In genomic region chr19:48632286-48632685, GRCh38 we compare ENCODE assay signal across 9 cellular contexts. TPM values are rescaled to one million over a fixed set of nuclear protein-coding genes. Genes with fewer than 3 reads are reported as not detected.
A peak's percentile ranks its signal among the peaks of the same experiment; 100 is the strongest.
DNase-seq lines count a peak whose midpoint lies in the region; ATAC-seq, FAIRE-seq and TF ChIP-seq lines count a peak whose summit lies in the region.
"Not testable (repeated sequence)": the region's sequence is repeated elsewhere in the genome, so short reads cannot be mapped to it uniquely, and the experiment has no call there.
"Had no signal": no experiment of that assay in that cellular context is flagged by ENCODE, and none has a peak within 500 bp of the region (broad histone marks: within the 10 kb centered on the region; RNA-seq: fewer than 3 reads in every experiment).

No MANE protein-coding gene starts in this region.

- peaks cover 41% of the 10 kb centered on the region for H3K4me1 Mint-ChIP-seq in CD4-positive, alpha-beta T cell (ENCODE audit: low read depth)
- peaks cover 19% of the 10 kb centered on the region for H3K4me1 Mint-ChIP-seq in T-helper 17 cell
- peaks cover 39% of the 10 kb centered on the region for H3K4me1 Mint-ChIP-seq in activated naive CD8-positive, alpha-beta T cell (ENCODE audit: low read depth)
- peaks cover 11 to 49% (median 43%) of the 10 kb centered on the region in 4 donors for H3K4me1 Mint-ChIP-seq in naive thymus-derived CD8-positive, alpha-beta T cell

- H3K27me3 ChIP-seq in CD4-positive, alpha-beta T cell (ENCODE audit: control insufficient read depth, insufficient read depth, low read length); Karpas-422 (ENCODE audit: low read length); esophagus squamous epithelium; small intestine (ENCODE audit: control insufficient read depth in 2 of 2, insufficient read depth in 2 of 2, low read length in 2 of 2); upper lobe of left lung: not testable (repeated sequence)

- H4K20me1 ChIP-seq in Karpas-422 (ENCODE audit: insufficient read depth, low read depth, low read length): not testable (repeated sequence)

- POLR2A ChIA-PET in CD4-positive, alpha-beta T cell (lab: Charles Lee): interaction anchor here (2.8 to 5.0 kb wide), 4 partner anchors 9 to 14 kb away, joined by 33 to 45 read pairs (median 38); partner anchors contain the start of genes CA11, RPL18 and SPHK2
- POLR2A ChIA-PET in naive thymus-derived CD8-positive, alpha-beta T cell (lab: Charles Lee): interaction anchor here (0.7 to 4.3 kb wide), 6 partner anchors 9 to 1874 kb away, joined by 3 to 37 read pairs (median 11); partner anchors contain the start of gene CA11

- not testable (repeated sequence) for H3K9me3 ChIP-seq in CD4-positive, alpha-beta T cell (ENCODE audit: control insufficient read depth, low read length); Karpas-422 (ENCODE audit: low read length); T-helper 17 cell (ENCODE audit: control insufficient read depth, low read length, poor library complexity, severe bottlenecking); esophagus squamous epithelium; small intestine (ENCODE audit: control insufficient read depth, low read depth); upper lobe of left lung

- 31 to 46% methylated on average over 3 to 8 of the region's 11 CpGs for whole genome bisulfite sequencing in esophagus squamous epithelium, 2 donors
- WGBS in small intestine, 3 donors: 77 to 87% (median 79%) methylated on average over 11 of the region's 11 CpGs
- 93 to 95% methylated on average over 11 of the region's 11 CpGs for WGBS in upper lobe of left lung, 2 donors

- peaks cover 11% of the 10 kb centered on the region for H3K36me3 ChIP-seq in Karpas-422 (ENCODE audit: insufficient read depth, low read length)
- H3K36me3 ChIP-seq in esophagus squamous epithelium: peaks cover 0 to 48% (median 0%) of the 10 kb centered on the region in 3 donors
- H3K36me3 ChIP-seq in small intestine (ENCODE audit: control insufficient read depth in 2 of 2, insufficient read depth in 2 of 2, low read length in 2 of 2): not testable (repeated sequence)
- H3K36me3 ChIP-seq in upper lobe of left lung: peaks cover 0 to 13% (median 2%) of the 10 kb centered on the region in 4 donors

- not testable (repeated sequence) for TF ChIP-seq CTCF in CD4-positive, alpha-beta T cell (IDR thresholded peaks at IDR 0.05); esophagus squamous epithelium (IDR thresholded peaks at IDR 0.05); upper lobe of left lung (IDR thresholded peaks at IDR 0.05)

- not testable (repeated sequence) for H3K9me3 Mint-ChIP-seq in CD4-positive, alpha-beta T cell; activated naive CD8-positive, alpha-beta T cell (ENCODE audit: low read depth); naive thymus-derived CD8-positive, alpha-beta T cell

- not testable (repeated sequence) for TF ChIP-seq EP300 in upper lobe of left lung (IDR thresholded peaks at IDR 0.05)

- ATAC-seq in CD4-positive, alpha-beta T cell (ENCODE audit: poor library complexity); T-helper 17 cell; naive thymus-derived CD8-positive, alpha-beta T cell; upper lobe of left lung (ENCODE audit: low FRiP score in 2 of 2): not testable (repeated sequence)

- H3K4me1 ChIP-seq in Karpas-422 (ENCODE audit: low read length) (peaks cover 36% of the 10 kb centered on the region), esophagus squamous epithelium (peaks cover 40 to 93% (median 51%) of the 10 kb centered on the region in 3 donors), small intestine (ENCODE audit: control insufficient read depth in 2 of 2, insufficient read depth in 1 of 2, low read depth in 1 of 2, low read length in 1 of 2) (peaks cover 12 to 18% of the 10 kb centered on the region in 2 donors), upper lobe of left lung (peaks cover 67 to 76% (median 71%) of the 10 kb centered on the region in 4 donors)

- not testable (repeated sequence) for H3K4me3 ChIP-seq in Karpas-422 (ENCODE audit: low read length); esophagus squamous epithelium; small intestine (ENCODE audit: low read depth in 1 of 2, low read length in 2 of 2); upper lobe of left lung

- not testable (repeated sequence) for TF ChIP-seq POLR2A in esophagus squamous epithelium (IDR thresholded peaks at IDR 0.05); upper lobe of left lung (IDR thresholded peaks at IDR 0.05)

- DNase-seq in CD4-positive, alpha-beta T cell; Karpas-422; T-helper 17 cell; esophagus squamous epithelium (lab: John Stamatoyannopoulos, UW); naive thymus-derived CD8-positive, alpha-beta T cell; small intestine; upper lobe of left lung: not testable (repeated sequence)

- not testable (repeated sequence) for H3K9me2 ChIP-seq in Karpas-422 (replicated peaks; ENCODE audit: insufficient read depth, low read length)

- not testable (repeated sequence) for H3K4me2 ChIP-seq in Karpas-422 (ENCODE audit: low read depth, low read length, poor library complexity, severe bottlenecking)

- H3K36me3 Mint-ChIP-seq in CD4-positive, alpha-beta T cell (ENCODE audit: low read depth): peaks cover 71% of the 10 kb centered on the region
- H3K36me3 Mint-ChIP-seq in T-helper 17 cell (ENCODE audit: low read depth); activated naive CD8-positive, alpha-beta T cell: not testable (repeated sequence)
- peaks cover 0 to 47% (median 8%) of the 10 kb centered on the region in 3 donors for H3K36me3 Mint-ChIP-seq in naive thymus-derived CD8-positive, alpha-beta T cell

- H3K4me3 Mint-ChIP-seq in CD4-positive, alpha-beta T cell; T-helper 17 cell: not testable (repeated sequence)
- H3K4me3 Mint-ChIP-seq in activated naive CD8-positive, alpha-beta T cell: peak overlapping the region; percentile 35
- peak overlapping the region; percentile 4 to 52 (median 27) for H3K4me3 Mint-ChIP-seq in naive thymus-derived CD8-positive, alpha-beta T cell

- not testable (repeated sequence) for H3K9ac ChIP-seq in Karpas-422 (ENCODE audit: low read length)

- not testable (repeated sequence) for H2AFZ ChIP-seq in Karpas-422 (ENCODE audit: low read length)

- CTCF ChIA-PET in CD4-positive, alpha-beta T cell (lab: Charles Lee): not testable (repeated sequence)

- not testable (repeated sequence) for H3K27ac ChIP-seq in CD4-positive, alpha-beta T cell (ENCODE audit: low read depth, low read length)
- H3K27ac ChIP-seq in Karpas-422 (ENCODE audit: low read length) (0 out of 2 replicates have a peak overlapping the region, but pooled peaks have one; percentile 9), esophagus squamous epithelium (peak overlapping the region; percentile 95 to 98 (median 96)), small intestine (ENCODE audit: low read depth in 1 of 2, low read length in 1 of 2) (peak overlapping the region; percentile 79 to 83), upper lobe of left lung (peak overlapping the region; percentile 77 to 97 (median 93))

- intact Hi-C loops in CD4-positive, alpha-beta T cell (cut with DNase I, micrococcal nuclease): loop anchor here in 1 of 2 experiments (10.0 kb wide), 1 partner anchor 1243 kb away; the partner anchor contains the start of genes AKT1S1 and TBC1D17
- intact Hi-C loops in esophagus squamous epithelium (cut with DNase I): not testable (repeated sequence)

- not testable (repeated sequence) for FAIRE-seq in small intestine (lab: Jason Lieb, UNC)

- peak overlapping the region; percentile 95 for H3K27ac Mint-ChIP-seq in CD4-positive, alpha-beta T cell
- peak overlapping the region; percentile 80 for H3K27ac Mint-ChIP-seq in T-helper 17 cell
- H3K27ac Mint-ChIP-seq in activated naive CD8-positive, alpha-beta T cell: peak overlapping the region; percentile 78
- peak overlapping the region in 9 of 10 donors; percentile 20 to 96 (median 85) for H3K27ac Mint-ChIP-seq in naive thymus-derived CD8-positive, alpha-beta T cell

- not testable (repeated sequence) for H3K27me3 Mint-ChIP-seq in CD4-positive, alpha-beta T cell; T-helper 17 cell; activated naive CD8-positive, alpha-beta T cell; naive thymus-derived CD8-positive, alpha-beta T cell

- not testable (repeated sequence) for H3K79me2 ChIP-seq in Karpas-422 (ENCODE audit: low read length)

RNA-seq across cellular contexts. Expression of gene DBP, which starts 4.9 kb away (rescaled TPM):
- 10 to 100 TPM; 48.3 to 55.6 TPM for total RNA-seq in CD4-positive, alpha-beta T cell
- total RNA-seq in Karpas-422 (2014; rRNA removed; shearing (Covaris generic); ENCODE audit: low replicate concordance): 8.5 and 16.4 TPM in 2 replicates
- 10 to 100 TPM; 29.7 to 38.2 TPM for total RNA-seq in T-helper 17 cell
- total RNA-seq in esophagus squamous epithelium: 10 to 100 TPM in 3 of 4 donors, 1 to 10 TPM in 1; 4.2 to 16.2 (median 11.7) TPM
- total RNA-seq in naive thymus-derived CD8-positive, alpha-beta T cell: 10 to 100 TPM; 63.1 to 66.6 TPM
- polyA plus RNA-seq in naive thymus-derived CD8-positive, alpha-beta T cell: 10 to 100 TPM; 37.5 to 97.8 (median 63.1) TPM
- polyA plus RNA-seq in small intestine: 10 to 100 TPM; 12.5 to 40.3 (median 35.4) TPM
- 10 to 100 TPM in 3 of 6 donors, 1 to 10 TPM in 3; 5.2 to 25.4 (median 10.0) TPM for total RNA-seq in upper lobe of left lung

RNA-seq across cellular contexts. Expression of gene SPHK2, which starts 13.0 kb away (rescaled TPM):
- total RNA-seq in CD4-positive, alpha-beta T cell: 10 to 100 TPM; 14.1 to 15.3 TPM
- total RNA-seq in Karpas-422 (2014; rRNA removed; shearing (Covaris generic); ENCODE audit: low replicate concordance): 23.0 and 30.6 TPM in 2 replicates
- total RNA-seq in T-helper 17 cell: 10 to 100 TPM; 11.9 to 12.6 TPM
- total RNA-seq in esophagus squamous epithelium: 10 to 100 TPM in 2 of 4 donors, 1 to 10 TPM in 2; 7.0 to 10.9 (median 9.7) TPM
- total RNA-seq in naive thymus-derived CD8-positive, alpha-beta T cell: 10 to 100 TPM; 39.1 to 40.4 TPM
- 1 to 10 TPM; 7.5 to 9.1 (median 8.3) TPM for polyA plus RNA-seq in naive thymus-derived CD8-positive, alpha-beta T cell
- 10 to 100 TPM; 46.8 to 85.7 (median 53.0) TPM for polyA plus RNA-seq in small intestine
- 10 to 100 TPM in 5 of 6 donors, 1 to 10 TPM in 1; 9.1 to 50.3 (median 26.8) TPM for total RNA-seq in upper lobe of left lung

RNA-seq across cellular contexts. Expression of gene RPL18, which starts 13.3 kb away (rescaled TPM):
- 1,000 to 10,000 TPM; 2,820 to 2,913 TPM for total RNA-seq in CD4-positive, alpha-beta T cell
- total RNA-seq in Karpas-422 (2014; rRNA removed; shearing (Covaris generic); ENCODE audit: low replicate concordance): 3,031 and 4,148 TPM in 2 replicates
- total RNA-seq in T-helper 17 cell (1,000 to 10,000 TPM; 2,478 to 2,506 TPM), esophagus squamous epithelium (1,000 to 10,000 TPM; 1,870 to 2,808 (median 2,491) TPM), upper lobe of left lung (1,000 to 10,000 TPM in 5 of 6 donors, 100 to 1,000 TPM in 1; 950 to 1,930 (median 1,443) TPM)
- total RNA-seq in naive thymus-derived CD8-positive, alpha-beta T cell: 1,000 to 10,000 TPM; 2,380 to 2,437 TPM
- 1,000 to 10,000 TPM; 2,610 to 3,008 (median 2,848) TPM for polyA plus RNA-seq in naive thymus-derived CD8-positive, alpha-beta T cell
- 1,000 to 10,000 TPM; 2,250 to 3,184 (median 2,942) TPM for polyA plus RNA-seq in small intestine

RNA-seq across cellular contexts. Expression of gene CA11, which starts 13.7 kb away (rescaled TPM):
- total RNA-seq in CD4-positive, alpha-beta T cell: 10 to 100 TPM; 11.0 to 12.4 TPM
- total RNA-seq in Karpas-422 (2014; rRNA removed; shearing (Covaris generic); ENCODE audit: low replicate concordance): not detected in 2 replicates
- 1 to 10 TPM; 7.4 to 9.6 TPM for total RNA-seq in T-helper 17 cell
- total RNA-seq in esophagus squamous epithelium: 1 to 10 TPM; 1.4 to 6.9 (median 5.2) TPM
- total RNA-seq in naive thymus-derived CD8-positive, alpha-beta T cell: 10 to 100 TPM; 16.2 to 21.3 TPM
- polyA plus RNA-seq in naive thymus-derived CD8-positive, alpha-beta T cell: 10 to 100 TPM in 1 of 3 donors, 1 to 10 TPM in 2; 6.6 to 14.1 (median 7.2) TPM
- polyA plus RNA-seq in small intestine: 10 to 100 TPM in 1 of 3 donors, 1 to 10 TPM in 2; 5.9 to 21.2 (median 7.1) TPM
- 1 to 10 TPM; 2.1 to 8.1 (median 5.3) TPM for total RNA-seq in upper lobe of left lung

RNA-seq across cellular contexts. Expression of gene FAM83E, which starts 17.4 kb away (rescaled TPM):
- 1 to 10 TPM; 1.6 to 2.6 TPM for total RNA-seq in CD4-positive, alpha-beta T cell
- 1.0 and 1.2 TPM in 2 replicates for total RNA-seq in Karpas-422 (2014; rRNA removed; shearing (Covaris generic); ENCODE audit: low replicate concordance)
- total RNA-seq in T-helper 17 cell: 1 to 10 TPM; 3.1 to 3.6 TPM
- 10 to 100 TPM in 1 of 4 donors, 1 to 10 TPM in 3; 3.1 to 12.3 (median 8.6) TPM for total RNA-seq in esophagus squamous epithelium
- total RNA-seq in naive thymus-derived CD8-positive, alpha-beta T cell: 1 to 10 TPM; 8.0 TPM
- polyA plus RNA-seq in naive thymus-derived CD8-positive, alpha-beta T cell: not detected
- polyA plus RNA-seq in small intestine: 100 to 1,000 TPM in 1 of 3 donors, 10 to 100 TPM in 2; 76.6 to 104 (median 94.0) TPM
- 10 to 100 TPM; 24.0 to 87.3 (median 43.3) TPM for total RNA-seq in upper lobe of left lung
- polyA plus RNA-seq: AG04450 had no signal
